Comparison of ENCODE assay signal across 1 cellular context in genomic region chr12:98646165-98646764, GRCh38.
TF ChIP-seq lines count a peak whose summit lies in the region.

No MANE protein-coding gene starts in this region.

TF ChIP-seq in HEK293, 187 proteins besides CTCF, POLR2A, EP300 and RAD21 (continued from another document):
- TF ChIP-seq ZNF561 (tag by site-specific recombination; IDR thresholded peaks at IDR 0.05; ENCODE audit: borderline replicate concordance) (no peak), ZNF302 (tag by site-specific recombination; IDR thresholded peaks at IDR 0.05; ENCODE audit: low read depth) (no peak), ZBTB21 (tag by site-specific recombination; IDR thresholded peaks at IDR 0.05) (no peak), ZNF24 (tag by site-specific recombination; IDR thresholded peaks at IDR 0.05) (0 out of 2 replicates have a peak, but pooled peaks have one; percentile 70), KLF8 (tag by site-specific recombination; IDR thresholded peaks at IDR 0.05) (no peak), ZNF530 (tag by site-specific recombination; IDR thresholded peaks at IDR 0.05; ENCODE audit: low read depth) (no peak), ZNF10 (tag by site-specific recombination; IDR thresholded peaks at IDR 0.05) (no peak), ZNF639 (tag by site-specific recombination; IDR thresholded peaks at IDR 0.05) (no peak), PRDM2 (tag by site-specific recombination; IDR thresholded peaks at IDR 0.05; ENCODE audit: borderline replicate concordance) (no peak), ZNF596 (tag by site-specific recombination; IDR thresholded peaks at IDR 0.05) (0 out of 2 replicates have a peak, but pooled peaks have one; percentile 14), ZNF366 (tag by site-specific recombination; conservative IDR thresholded peaks at IDR 0.05) (0 out of 2 replicates have a peak, but pooled peaks have one; percentile 35), EGR2 (tag by site-specific recombination; IDR thresholded peaks at IDR 0.05; ENCODE audit: low read depth) (no peak), ZNF701 (tag by site-specific recombination; IDR thresholded peaks at IDR 0.05) (no peak), SCRT2 (tag by site-specific recombination; IDR thresholded peaks at IDR 0.05) (no peak), ZNF132 (tag by site-specific recombination; IDR thresholded peaks at IDR 0.05; ENCODE audit: borderline replicate concordance) (no peak), ZNF785 (tag by site-specific recombination; IDR thresholded peaks at IDR 0.05) (no peak), ZNF76 (tag by site-specific recombination; IDR thresholded peaks at IDR 0.05; ENCODE audit: borderline replicate concordance, low read depth) (no peak), ZNF514 (tag by site-specific recombination; IDR thresholded peaks at IDR 0.05) (no peak), ZNF280C (tag by site-specific recombination; IDR thresholded peaks at IDR 0.05) (no peak), ZNF292 (tag by site-specific recombination; IDR thresholded peaks at IDR 0.05; ENCODE audit: borderline replicate concordance, low read depth) (no peak), GLIS2 (tag by site-specific recombination; IDR thresholded peaks at IDR 0.05) (no peak), MYNN (tag by site-specific recombination; IDR thresholded peaks at IDR 0.05; ENCODE audit: borderline replicate concordance) (no peak), MEIS1 (CRISPR knock-in tag; IDR thresholded peaks at IDR 0.05; ENCODE audit: borderline replicate concordance) (no peak), IKZF3 (tag by site-specific recombination; IDR thresholded peaks at IDR 0.05) (peak; percentile 58; the same call in 1 of the 2 replicates), ZNF37A (tag by site-specific recombination; IDR thresholded peaks at IDR 0.05) (no peak), ZNF239 (tag by site-specific recombination; IDR thresholded peaks at IDR 0.05) (no peak), ZNF404 (tag by site-specific recombination; IDR thresholded peaks at IDR 0.05) (no peak), ZBTB48 (tag by site-specific recombination; IDR thresholded peaks at IDR 0.05) (no peak), ZNF146 (tag by site-specific recombination; IDR thresholded peaks at IDR 0.05) (no peak), ZFP69B (tag by site-specific recombination; IDR thresholded peaks at IDR 0.05) (no peak), ZNF658 (tag by site-specific recombination; IDR thresholded peaks at IDR 0.05) (no peak), ZBTB7A (tag by site-specific recombination; IDR thresholded peaks at IDR 0.05; ENCODE audit: low read depth) (no peak), ZXDB (tag by site-specific recombination; IDR thresholded peaks at IDR 0.05) (peak; percentile 39; the same call in 1 of the 2 replicates), KLF16 (tag by site-specific recombination; IDR thresholded peaks at IDR 0.05) (no peak), ZNF521 (tag by site-specific recombination; IDR thresholded peaks at IDR 0.05) (no peak), ZNF837 (tag by site-specific recombination; IDR thresholded peaks at IDR 0.05) (no peak), YY1 (tag by site-specific recombination; IDR thresholded peaks at IDR 0.05) (no peak), ZFP3 (tag by site-specific recombination; IDR thresholded peaks at IDR 0.05; ENCODE audit: low read depth) (no peak), RBAK (tag by site-specific recombination; IDR thresholded peaks at IDR 0.05) (no peak)
- TF ChIP-seq, protein P1, sequence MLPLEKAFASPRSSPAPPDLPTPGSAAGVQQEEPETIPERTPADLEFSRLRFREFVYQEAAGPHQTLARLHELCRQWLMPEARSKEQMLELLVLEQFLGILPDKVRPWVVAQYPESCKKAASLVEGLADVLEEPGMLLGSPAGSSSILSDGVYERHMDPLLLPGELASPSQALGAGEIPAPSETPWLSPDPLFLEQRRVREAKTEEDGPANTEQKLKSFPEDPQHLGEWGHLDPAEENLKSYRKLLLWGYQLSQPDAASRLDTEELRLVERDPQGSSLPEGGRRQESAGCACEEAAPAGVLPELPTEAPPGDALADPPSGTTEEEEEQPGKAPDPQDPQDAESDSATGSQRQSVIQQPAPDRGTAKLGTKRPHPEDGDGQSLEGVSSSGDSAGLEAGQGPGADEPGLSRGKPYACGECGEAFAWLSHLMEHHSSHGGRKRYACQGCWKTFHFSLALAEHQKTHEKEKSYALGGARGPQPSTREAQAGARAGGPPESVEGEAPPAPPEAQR (tag by site-specific recombination; IDR thresholded peaks at IDR 0.05), result no peak
- TF ChIP-seq, protein P2, sequence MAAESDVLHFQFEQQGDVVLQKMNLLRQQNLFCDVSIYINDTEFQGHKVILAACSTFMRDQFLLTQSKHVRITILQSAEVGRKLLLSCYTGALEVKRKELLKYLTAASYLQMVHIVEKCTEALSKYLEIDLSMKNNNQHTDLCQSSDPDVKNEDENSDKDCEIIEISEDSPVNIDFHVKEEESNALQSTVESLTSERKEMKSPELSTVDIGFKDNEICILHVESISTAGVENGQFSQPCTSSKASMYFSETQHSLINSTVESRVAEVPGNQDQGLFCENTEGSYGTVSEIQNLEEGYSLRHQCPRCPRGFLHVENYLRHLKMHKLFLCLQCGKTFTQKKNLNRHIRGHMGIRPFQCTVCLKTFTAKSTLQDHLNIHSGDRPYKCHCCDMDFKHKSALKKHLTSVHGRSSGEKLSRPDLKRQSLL (tag by site-specific recombination; IDR thresholded peaks at IDR 0.05), result no peak
- TF ChIP-seq, protein P3, sequence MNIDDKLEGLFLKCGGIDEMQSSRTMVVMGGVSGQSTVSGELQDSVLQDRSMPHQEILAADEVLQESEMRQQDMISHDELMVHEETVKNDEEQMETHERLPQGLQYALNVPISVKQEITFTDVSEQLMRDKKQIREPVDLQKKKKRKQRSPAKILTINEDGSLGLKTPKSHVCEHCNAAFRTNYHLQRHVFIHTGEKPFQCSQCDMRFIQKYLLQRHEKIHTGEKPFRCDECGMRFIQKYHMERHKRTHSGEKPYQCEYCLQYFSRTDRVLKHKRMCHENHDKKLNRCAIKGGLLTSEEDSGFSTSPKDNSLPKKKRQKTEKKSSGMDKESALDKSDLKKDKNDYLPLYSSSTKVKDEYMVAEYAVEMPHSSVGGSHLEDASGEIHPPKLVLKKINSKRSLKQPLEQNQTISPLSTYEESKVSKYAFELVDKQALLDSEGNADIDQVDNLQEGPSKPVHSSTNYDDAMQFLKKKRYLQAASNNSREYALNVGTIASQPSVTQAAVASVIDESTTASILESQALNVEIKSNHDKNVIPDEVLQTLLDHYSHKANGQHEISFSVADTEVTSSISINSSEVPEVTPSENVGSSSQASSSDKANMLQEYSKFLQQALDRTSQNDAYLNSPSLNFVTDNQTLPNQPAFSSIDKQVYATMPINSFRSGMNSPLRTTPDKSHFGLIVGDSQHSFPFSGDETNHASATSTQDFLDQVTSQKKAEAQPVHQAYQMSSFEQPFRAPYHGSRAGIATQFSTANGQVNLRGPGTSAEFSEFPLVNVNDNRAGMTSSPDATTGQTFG (tag by site-specific recombination; IDR thresholded peaks at IDR 0.05; ENCODE audit: borderline replicate concordance), result no peak
